8 cellular contexts compared by ENCODE assay signal in the genomic region with DNA sequence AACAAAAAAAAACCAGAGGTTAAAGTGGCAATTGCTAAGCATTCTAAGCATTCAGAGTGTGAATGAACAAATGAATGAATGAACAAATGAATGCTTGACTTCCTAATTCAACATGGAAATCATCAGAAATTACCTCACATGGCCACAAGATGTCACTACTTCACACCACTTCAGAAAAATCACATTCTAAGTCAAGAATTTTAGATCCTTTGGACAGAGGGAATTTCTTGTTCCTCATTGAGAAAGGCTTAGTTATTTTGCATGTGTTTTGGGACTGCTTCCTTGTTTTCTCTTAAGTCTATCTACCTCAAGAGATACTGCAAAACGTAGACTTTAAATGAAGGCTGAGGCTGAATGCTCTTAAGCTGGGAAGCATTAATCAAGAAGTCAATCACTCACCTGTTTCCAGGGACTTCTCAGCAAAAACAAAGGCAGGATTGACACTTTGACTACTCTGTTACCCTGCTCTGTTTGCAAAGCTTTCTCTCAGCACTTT.
DNase-seq lines count a peak whose midpoint lies in the region; ATAC-seq and TF ChIP-seq lines count a peak whose summit lies in the region.

No MANE protein-coding gene starts in this region.

- no peak overlapping the region for H3K27ac Mint-ChIP-seq in activated naive CD4-positive, alpha-beta T cell treated with anti-CD3 and anti-CD28 coated beads for 36 hours

- 9% methylated on average over 1 of the region's 1 CpG for WGBS in right lobe of liver (ENCODE audit: insufficient coverage, low coverage, low lambda C conversion rate, missing lambda C conversion rate)

- no peaks in the 10 kb centered on the region for H3K36me3 ChIP-seq in right lobe of liver

- TF ChIP-seq POLR2A in right lobe of liver (IDR thresholded peaks at IDR 0.05), result no peak

- peak; percentile 75 for ATAC-seq in HG03378 (IDR thresholded peaks at IDR 0.05; ENCODE audit: unreplicated experiment)
- peak; percentile 62 to 77 (median 76) for ATAC-seq in right lobe of liver
- ATAC-seq in HG03045 (IDR thresholded peaks at IDR 0.05; ENCODE audit: unreplicated experiment), result no peak

- H3K27me3 ChIP-seq in right lobe of liver, result no peaks in the 10 kb centered on the region

- DNase-seq in activated naive CD4-positive, alpha-beta T cell treated with anti-CD3 and anti-CD28 coated beads for 36 hours, result peak; percentile 12
- DNase-seq in activated naive CD4-positive, alpha-beta T cell (lab: John Stamatoyannopoulos, UW), result no peak
- DNase-seq in NCI-H82 (lab: John Stamatoyannopoulos, UW) (peak; percentile 70), cerebellum (ENCODE audit: low spot score) (peak; percentile 8), right lobe of liver (no peak)
- DNase-seq in stimulated activated CD4-positive, alpha-beta T cell treated with anti-CD3 and anti-CD28 coated beads, Interleukin-4, amount 100 ng/mL, for 4 hours, result no peak

- TF ChIP-seq CTCF in right lobe of liver (IDR thresholded peaks at IDR 0.05), result peak; percentile 64 to 75 (median 74)

- peaks cover 0 to 2% (median 0%) of the 10 kb centered on the region in 4 donors for H3K9me3 ChIP-seq in right lobe of liver

- no peaks in the 10 kb centered on the region for H3K36me3 Mint-ChIP-seq in activated naive CD4-positive, alpha-beta T cell treated with anti-CD3 and anti-CD28 coated beads for 36 hours (ENCODE audit: low read depth)

- no peak overlapping the region for H3K4me3 Mint-ChIP-seq in activated naive CD4-positive, alpha-beta T cell treated with anti-CD3 and anti-CD28 coated beads for 36 hours

- H3K4me1 ChIP-seq in right lobe of liver, result no peaks in the 10 kb centered on the region

- intact Hi-C loops in activated naive CD4-positive, alpha-beta T cell treated with anti-CD3 and anti-CD28 coated beads for 36 hours (cut with micrococcal nuclease), result loop anchor here (1.0 to 10.0 kb wide), 7 partner anchors 34 to 1496 kb away; partner anchors contain the start of genes E2F3 and MBOAT1
- intact Hi-C loops in right lobe of liver (cut with DNase I), result no loop called here

- no peaks in the 10 kb centered on the region for H3K4me1 Mint-ChIP-seq in activated naive CD4-positive, alpha-beta T cell treated with anti-CD3 and anti-CD28 coated beads for 36 hours (ENCODE audit: low read depth)

- no peak overlapping the region for H3K4me3 ChIP-seq in right lobe of liver

- no peaks in the 10 kb centered on the region for H3K9me3 Mint-ChIP-seq in activated naive CD4-positive, alpha-beta T cell treated with anti-CD3 and anti-CD28 coated beads for 36 hours

- CTCF ChIA-PET in activated naive CD4-positive, alpha-beta T cell treated with anti-CD3 and anti-CD28 coated beads for 36 hours (lab: Charles Lee), result interaction anchor here (0.7 to 2.7 kb wide), 15 partner anchors 29 to 439 kb away, joined by 3 to 18 read pairs (median 4); no protein-coding TSS in a partner anchor

- no peaks in the 10 kb centered on the region for H3K27me3 Mint-ChIP-seq in activated naive CD4-positive, alpha-beta T cell treated with anti-CD3 and anti-CD28 coated beads for 36 hours (ENCODE audit: low read depth)

- H3K27ac ChIP-seq in right lobe of liver, result no peak overlapping the region

Comparison
In these comparisons a context has a peak if more than half of its experiments do, and no peak if none do; other contexts are left out.
1. DNase-seq: peak in activated naive CD4-positive, alpha-beta T cell treated with anti-CD3 and anti-CD28 coated beads for 36 hours (single experiment), NCI-H82 (single experiment) and cerebellum (single experiment); none in activated naive CD4-positive, alpha-beta T cell (0 of 4), right lobe of liver (0 of 3) and stimulated activated CD4-positive, alpha-beta T cell treated with anti-CD3 and anti-CD28 coated beads, Interleukin-4, amount 100 ng/mL, for 4 hours (0 of 2).